Comparison of ENCODE assay signal across 14 cellular contexts in the genomic region with DNA sequence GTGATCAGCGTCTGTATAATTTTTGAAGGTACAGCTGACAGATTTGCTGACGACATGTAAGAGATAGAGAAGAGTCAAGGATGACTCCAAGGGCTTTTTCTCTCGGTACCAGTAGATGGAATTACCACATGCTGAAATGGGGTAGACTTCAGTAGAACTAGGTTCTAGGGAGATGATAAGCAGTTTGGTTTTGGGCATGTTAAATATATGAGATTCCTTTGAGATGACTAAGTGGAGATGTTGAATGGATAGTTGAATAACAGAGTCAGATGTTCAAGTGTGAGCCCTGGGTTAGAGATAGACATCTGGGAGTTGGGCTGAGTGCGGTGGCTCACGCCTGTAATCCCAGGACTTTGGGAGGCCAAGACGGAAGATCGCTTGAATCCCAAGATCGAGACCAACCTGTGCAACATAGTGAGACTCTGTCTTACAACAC. TPM values are rescaled to one million over a fixed set of nuclear protein-coding genes. Genes with fewer than 3 reads are reported as not detected.
DNase-seq lines count a peak whose midpoint lies in the region; TF ChIP-seq lines count a peak whose summit lies in the region.
"Had no signal": no experiment of that assay in that cellular context is flagged by ENCODE, and none has a peak within 500 bp of the region (broad histone marks: within the 10 kb centered on the region; RNA-seq: fewer than 3 reads in every experiment).

No MANE protein-coding gene starts in this region.

- in situ Hi-C loops in ACHN (cut with HindIII; ENCODE audit: low pct_ligation_motif_present, low pct_unique_long_range_greater_than_20kb, low sequenced_read_pairs), result no loop called here

- H3K27ac ChIP-seq in adrenal gland, result peak overlapping the region in 3 of 5 donors; percentile 3 to 52 (median 17)
- H3K27ac ChIP-seq: esophagus muscularis mucosa, testis had no signal

- H3K27me3 ChIP-seq in adrenal gland, result no peaks in the 10 kb centered on the region
- H3K27me3 ChIP-seq: esophagus muscularis mucosa, testis had no signal

- no peaks in the 10 kb centered on the region for H3K9me3 ChIP-seq in adrenal gland (replicated peaks in 1 of 3)
- H3K9me3 ChIP-seq: esophagus muscularis mucosa, testis had no signal

- H3K36me3 ChIP-seq in adrenal gland (replicated peaks in 1 of 2), result no peaks in the 10 kb centered on the region

- peaks cover 12 to 35% of the 10 kb centered on the region in 2 donors for H3K4me1 ChIP-seq in adrenal gland (replicated peaks in 1 of 2)
- H3K4me1 ChIP-seq: testis had no signal

- peak; percentile 60 for DNase-seq in ACHN
- peak; percentile 89 for DNase-seq in HCEC 1CT
- no peak for DNase-seq in adrenal gland
- DNase-seq in islet precursor cell, result peak; percentile 60
- no peak for DNase-seq in T-helper 2 cell
- DNase-seq in activated CD4-positive, CD25-positive, alpha-beta regulatory T cell (lab: John Stamatoyannopoulos, UW), result no peak
- DNase-seq in NCI-H187 treated with DMSO at 0.1 percent for 48 hours (lab: John Stamatoyannopoulos, UW), result no peak
- DNase-seq in cerebellar nuclear complex (lab: John Stamatoyannopoulos, UW), result no peak
- DNase-seq: activated gamma-delta T cell treated with Interleukin-2 at 50 U/mL for 16 hours; Calu3; GOT3; stimulated activated CD4-positive, alpha-beta T cell treated with anti-CD3 and anti-CD28 coated beads, Interleukin-2, amount 100 ng/mL, for 48 hours; testis had no signal

- intact Hi-C loops in adrenal gland (cut with DNase I), result no loop called here

- no peak for TF ChIP-seq POLR2A in adrenal gland (IDR thresholded peaks at IDR 0.05)

- H3K4me3 ChIP-seq in adrenal gland, result no peak overlapping the region
- H3K4me3 ChIP-seq: esophagus muscularis mucosa, testis had no signal

- TF ChIP-seq CTCF in adrenal gland (IDR thresholded peaks at IDR 0.05), result no peak

- WGBS in adrenal gland, 4 donors, result 76 to 80% (median 78%) methylated on average over 8 of the region's 8 CpGs

RNA-seq across cellular contexts. Expression of gene PHF20, which starts 50.0 kb away (rescaled TPM):
- total RNA-seq in adrenal gland, result 10 to 100 TPM; 17.0 to 45.1 (median 36.8) TPM
- polyA plus RNA-seq in adrenal gland, result 10 to 100 TPM; 15.0 to 27.8 (median 17.8) TPM

Comparison
In these comparisons a context has a peak if more than half of its experiments do, and no peak if none do; other contexts are left out.
1. DNase-seq: peak in ACHN (single experiment), HCEC 1CT (single experiment) and islet precursor cell (single experiment); none in adrenal gland (0 of 7), T-helper 2 cell (0 of 5), activated CD4-positive, CD25-positive, alpha-beta regulatory T cell (0 of 4), NCI-H187 treated with DMSO at 0.1 percent for 48 hours (single experiment) and cerebellar nuclear complex (0 of 2).